ENCODE assay signal across 14 cellular contexts in the genomic region with DNA sequence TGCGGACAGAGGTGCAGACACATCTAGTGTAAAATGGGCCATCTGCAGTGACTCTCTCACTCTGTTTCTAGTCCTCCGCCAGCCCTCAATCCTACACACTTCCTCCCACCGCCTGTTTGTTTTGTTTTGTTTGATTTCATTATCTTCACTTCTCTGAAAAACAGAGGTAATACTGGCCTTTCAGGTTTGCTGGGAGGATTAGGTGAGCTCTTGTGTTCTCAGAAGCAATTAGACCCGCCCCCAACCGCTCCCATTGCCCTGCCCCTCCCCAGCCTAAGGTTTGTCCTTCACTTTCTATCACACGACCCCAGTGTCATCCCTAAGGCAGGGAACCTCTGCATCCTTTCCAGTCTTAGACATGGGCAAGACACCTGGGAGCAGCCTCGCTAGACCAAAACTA. TPM values are rescaled to one million over a fixed set of nuclear protein-coding genes. Genes with fewer than 3 reads are reported as not detected.
DNase-seq lines count a peak whose midpoint lies in the region; ATAC-seq and TF ChIP-seq lines count a peak whose summit lies in the region.
"Had no signal": no experiment of that assay in that cellular context is flagged by ENCODE, and none has a peak within 500 bp of the region (broad histone marks: within the 10 kb centered on the region; RNA-seq: fewer than 3 reads in every experiment).

No MANE protein-coding gene starts in this region.

- peaks cover 7% of the 10 kb centered on the region for H3K9me3 Mint-ChIP-seq in WTC11

- peaks cover 21% of the 10 kb centered on the region for H3K4me1 Mint-ChIP-seq in WTC11

- H3K27ac Mint-ChIP-seq in WTC11 = no peak overlapping the region

- no peaks in the 10 kb centered on the region; the same call in 1 of the 2 replicates for H3K27me3 Mint-ChIP-seq in WTC11 (ENCODE audit: low read depth)

- no peak for TF ChIP-seq POLR2A in GM18505 (IDR thresholded peaks at IDR 0.05; ENCODE audit: borderline replicate concordance, extremely low read depth, insufficient read depth, insufficient read length)

- no peak overlapping the region for H3K4me3 ChIP-seq in BLaER1 treated with 17β-estradiol and CSF1 and Interleukin-3, amounts not matched to agents 10 nM and 100 nM
- H3K4me3 ChIP-seq in HUES48 (ENCODE audit: low read depth, low read length) = no peak overlapping the region
- no peak overlapping the region for H3K4me3 ChIP-seq in mucosa of stomach (ENCODE audit: low read length)
- H3K4me3 ChIP-seq: dorsolateral prefrontal cortex had no signal

- H3K9ac ChIP-seq in BLaER1 treated with 17β-estradiol and CSF1 and Interleukin-3, amounts not matched to agents 10 nM and 100 nM = peak overlapping the region in 1 of 11 experiments; percentile 60; a peak in 1 of 22 replicates
- H3K9ac ChIP-seq in HUES48 (ENCODE audit: low read depth, low read length) (no peak overlapping the region), mucosa of stomach (ENCODE audit: low read length) (peak overlapping the region; percentile 56)

- DNase-seq in WTC11 (ENCODE audit: low spot score) = no peak
- DNase-seq in DMS 273 treated with DMSO at 0.1 percent for 48 hours (lab: John Stamatoyannopoulos, UW) = no peak
- DNase-seq in activated naive CD4-positive, alpha-beta T cell (lab: John Stamatoyannopoulos, UW) = no peak
- no peak for DNase-seq in NCI-H2081 treated with DMSO at 0.1 percent for 48 hours (lab: John Stamatoyannopoulos, UW)
- DNase-seq: dorsolateral prefrontal cortex; GF-D8; NCI-H526 treated with DMSO at 0.1 percent for 48 hours; stimulated activated CD4-positive, alpha-beta T cell treated with anti-CD3 and anti-CD28 coated beads, Interleukin-12 subunit alpha, Interleukin-12 subunit beta, amount 100 ng/mL, for 4 hours had no signal

- ATAC-seq in WTC11 = peak; percentile 80
- ATAC-seq in GM18505 (IDR thresholded peaks at IDR 0.05; ENCODE audit: unreplicated experiment) = no peak

- H3K4me3 Mint-ChIP-seq in WTC11 = no peak overlapping the region

- CTCF ChIA-PET in WTC11 (lab: Charles Lee) = interaction anchor here (0.6 to 1.5 kb wide), 4 partner anchors 32 to 610 kb away, joined by 3 to 6 read pairs (median 4); a partner anchor contains a TSS

- H3K27me3 ChIP-seq in BLaER1 treated with 17β-estradiol and CSF1 and Interleukin-3, amounts not matched to agents 10 nM and 100 nM = no peaks in the 10 kb centered on the region
- H3K27me3 ChIP-seq in HUES48 (ENCODE audit: control insufficient read depth, insufficient read depth, low read length) = no peaks in the 10 kb centered on the region
- H3K27me3 ChIP-seq in mucosa of stomach (ENCODE audit: control insufficient read depth, insufficient read depth, low read length) = no peaks in the 10 kb centered on the region
- H3K27me3 ChIP-seq: dorsolateral prefrontal cortex had no signal

- peak overlapping the region in 5 of 11 experiments; percentile 47 to 75 (median 72); a peak in 7 of 22 replicates for H3K27ac ChIP-seq in BLaER1 treated with 17β-estradiol and CSF1 and Interleukin-3, amounts not matched to agents 10 nM and 100 nM
- peak overlapping the region; percentile 64 for H3K27ac ChIP-seq in HUES48 (ENCODE audit: low read depth, low read length)
- H3K27ac ChIP-seq: dorsolateral prefrontal cortex had no signal

- peaks cover 4% of the 10 kb centered on the region; the same call in 1 of the 2 replicates for H3K36me3 Mint-ChIP-seq in WTC11

- peaks cover 0 to 6% (median 0%) of the 10 kb centered on the region in 11 experiments; a peak in 1 of 22 replicates for H3K9me3 ChIP-seq in BLaER1 treated with 17β-estradiol and CSF1 and Interleukin-3, amounts not matched to agents 10 nM and 100 nM (replicated peaks in 1 of 11)
- H3K9me3 ChIP-seq in HUES48 (ENCODE audit: control insufficient read depth, insufficient read depth, low read length) (no peaks in the 10 kb centered on the region), mucosa of stomach (ENCODE audit: control insufficient read depth, low read length) (no peaks in the 10 kb centered on the region)

- TF ChIP-seq CTCF in WTC11 (IDR thresholded peaks at IDR 0.05) = no peak

- POLR2A ChIA-PET in WTC11 (lab: Charles Lee) = no interaction called here

- H3K4me1 ChIP-seq in BLaER1 treated with 17β-estradiol and CSF1 and Interleukin-3, amounts not matched to agents 10 nM and 100 nM = peaks cover 22 to 56% (median 44%) of the 10 kb centered on the region in 10 experiments
- H3K4me1 ChIP-seq in HUES48 (ENCODE audit: control insufficient read depth, insufficient read depth, low read length) (peaks cover 13% of the 10 kb centered on the region), mucosa of stomach (ENCODE audit: control insufficient read depth, insufficient read depth, low read length) (peaks cover 43% of the 10 kb centered on the region)

- peak overlapping the region; percentile 8 to 94 (median 77); a peak in 20 of 22 replicates for H3K4me2 ChIP-seq in BLaER1 treated with 17β-estradiol and CSF1 and Interleukin-3, amounts not matched to agents 10 nM and 100 nM

- no peaks in the 10 kb centered on the region for H4K20me1 ChIP-seq in BLaER1 treated with 17β-estradiol and CSF1 and Interleukin-3, amounts not matched to agents 10 nM and 100 nM

- no peaks in the 10 kb centered on the region for H3K36me3 ChIP-seq in BLaER1 treated with 17β-estradiol and CSF1 and Interleukin-3, amounts not matched to agents 10 nM and 100 nM
- no peaks in the 10 kb centered on the region for H3K36me3 ChIP-seq in HUES48 (ENCODE audit: control insufficient read depth, insufficient read depth, low read length)
- H3K36me3 ChIP-seq in mucosa of stomach (ENCODE audit: control insufficient read depth, insufficient read depth, low read length) = no peaks in the 10 kb centered on the region

TF ChIP-seq in WTC11, 78 proteins besides CTCF, POLR2A, EP300 and RAD21 (continues in another document):
- TF ChIP-seq TP53 (CRISPR knock-in tag; IDR thresholded peaks at IDR 0.05) = no peak
- no peak for TF ChIP-seq NFYB (CRISPR knock-in tag; conservative IDR thresholded peaks at IDR 0.05; ENCODE audit: low read depth)
- no peak for TF ChIP-seq JUN (CRISPR knock-in tag; IDR thresholded peaks at IDR 0.05)
- TF ChIP-seq, protein P1, sequence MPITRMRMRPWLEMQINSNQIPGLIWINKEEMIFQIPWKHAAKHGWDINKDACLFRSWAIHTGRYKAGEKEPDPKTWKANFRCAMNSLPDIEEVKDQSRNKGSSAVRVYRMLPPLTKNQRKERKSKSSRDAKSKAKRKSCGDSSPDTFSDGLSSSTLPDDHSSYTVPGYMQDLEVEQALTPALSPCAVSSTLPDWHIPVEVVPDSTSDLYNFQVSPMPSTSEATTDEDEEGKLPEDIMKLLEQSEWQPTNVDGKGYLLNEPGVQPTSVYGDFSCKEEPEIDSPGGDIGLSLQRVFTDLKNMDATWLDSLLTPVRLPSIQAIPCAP (CRISPR knock-in tag; IDR thresholded peaks at IDR 0.05) = no peak
- TF ChIP-seq NR1H2 (CRISPR knock-in tag; IDR thresholded peaks at IDR 0.05) = no peak
- no peak for TF ChIP-seq FOXK1 (CRISPR knock-in tag; IDR thresholded peaks at IDR 0.05)
- TF ChIP-seq, protein P2, sequence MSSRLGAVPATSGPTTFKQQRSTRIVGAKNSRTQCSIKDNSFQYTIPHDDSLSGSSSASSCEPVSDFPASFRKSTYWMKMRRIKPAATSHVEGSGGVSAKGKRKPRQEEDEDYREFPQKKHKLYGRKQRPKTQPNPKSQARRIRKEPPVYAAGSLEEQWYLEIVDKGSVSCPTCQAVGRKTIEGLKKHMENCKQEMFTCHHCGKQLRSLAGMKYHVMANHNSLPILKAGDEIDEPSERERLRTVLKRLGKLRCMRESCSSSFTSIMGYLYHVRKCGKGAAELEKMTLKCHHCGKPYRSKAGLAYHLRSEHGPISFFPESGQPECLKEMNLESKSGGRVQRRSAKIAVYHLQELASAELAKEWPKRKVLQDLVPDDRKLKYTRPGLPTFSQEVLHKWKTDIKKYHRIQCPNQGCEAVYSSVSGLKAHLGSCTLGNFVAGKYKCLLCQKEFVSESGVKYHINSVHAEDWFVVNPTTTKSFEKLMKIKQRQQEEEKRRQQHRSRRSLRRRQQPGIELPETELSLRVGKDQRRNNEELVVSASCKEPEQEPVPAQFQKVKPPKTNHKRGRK (CRISPR knock-in tag; IDR thresholded peaks at IDR 0.05; ENCODE audit: borderline replicate concordance) = no peak
- no peak for TF ChIP-seq IRF2 (CRISPR knock-in tag; IDR thresholded peaks at IDR 0.05; ENCODE audit: borderline replicate concordance, low read depth)
- TF ChIP-seq, protein P3, sequence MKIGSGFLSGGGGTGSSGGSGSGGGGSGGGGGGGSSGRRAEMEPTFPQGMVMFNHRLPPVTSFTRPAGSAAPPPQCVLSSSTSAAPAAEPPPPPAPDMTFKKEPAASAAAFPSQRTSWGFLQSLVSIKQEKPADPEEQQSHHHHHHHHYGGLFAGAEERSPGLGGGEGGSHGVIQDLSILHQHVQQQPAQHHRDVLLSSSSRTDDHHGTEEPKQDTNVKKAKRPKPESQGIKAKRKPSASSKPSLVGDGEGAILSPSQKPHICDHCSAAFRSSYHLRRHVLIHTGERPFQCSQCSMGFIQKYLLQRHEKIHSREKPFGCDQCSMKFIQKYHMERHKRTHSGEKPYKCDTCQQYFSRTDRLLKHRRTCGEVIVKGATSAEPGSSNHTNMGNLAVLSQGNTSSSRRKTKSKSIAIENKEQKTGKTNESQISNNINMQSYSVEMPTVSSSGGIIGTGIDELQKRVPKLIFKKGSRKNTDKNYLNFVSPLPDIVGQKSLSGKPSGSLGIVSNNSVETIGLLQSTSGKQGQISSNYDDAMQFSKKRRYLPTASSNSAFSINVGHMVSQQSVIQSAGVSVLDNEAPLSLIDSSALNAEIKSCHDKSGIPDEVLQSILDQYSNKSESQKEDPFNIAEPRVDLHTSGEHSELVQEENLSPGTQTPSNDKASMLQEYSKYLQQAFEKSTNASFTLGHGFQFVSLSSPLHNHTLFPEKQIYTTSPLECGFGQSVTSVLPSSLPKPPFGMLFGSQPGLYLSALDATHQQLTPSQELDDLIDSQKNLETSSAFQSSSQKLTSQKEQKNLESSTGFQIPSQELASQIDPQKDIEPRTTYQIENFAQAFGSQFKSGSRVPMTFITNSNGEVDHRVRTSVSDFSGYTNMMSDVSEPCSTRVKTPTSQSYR (CRISPR knock-in tag; IDR thresholded peaks at IDR 0.05) = no peak
- TF ChIP-seq, protein P4, sequence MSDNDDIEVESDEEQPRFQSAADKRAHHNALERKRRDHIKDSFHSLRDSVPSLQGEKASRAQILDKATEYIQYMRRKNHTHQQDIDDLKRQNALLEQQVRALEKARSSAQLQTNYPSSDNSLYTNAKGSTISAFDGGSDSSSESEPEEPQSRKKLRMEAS (CRISPR knock-in tag; IDR thresholded peaks at IDR 0.05) = no peak
- TF ChIP-seq, protein P5, sequence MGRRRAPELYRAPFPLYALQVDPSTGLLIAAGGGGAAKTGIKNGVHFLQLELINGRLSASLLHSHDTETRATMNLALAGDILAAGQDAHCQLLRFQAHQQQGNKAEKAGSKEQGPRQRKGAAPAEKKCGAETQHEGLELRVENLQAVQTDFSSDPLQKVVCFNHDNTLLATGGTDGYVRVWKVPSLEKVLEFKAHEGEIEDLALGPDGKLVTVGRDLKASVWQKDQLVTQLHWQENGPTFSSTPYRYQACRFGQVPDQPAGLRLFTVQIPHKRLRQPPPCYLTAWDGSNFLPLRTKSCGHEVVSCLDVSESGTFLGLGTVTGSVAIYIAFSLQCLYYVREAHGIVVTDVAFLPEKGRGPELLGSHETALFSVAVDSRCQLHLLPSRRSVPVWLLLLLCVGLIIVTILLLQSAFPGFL (CRISPR knock-in tag; IDR thresholded peaks at IDR 0.05; ENCODE audit: borderline replicate concordance) = no peak
- no peak for TF ChIP-seq SP1 (CRISPR knock-in tag; conservative IDR thresholded peaks at IDR 0.05)

RNA-seq across cellular contexts. Expression of a gene that starts 43.2 kb away (rescaled TPM):
- 0.50 to 1.2 TPM (median 0.80 TPM) in 3 replicates for total RNA-seq in WTC11 (2021)
- total RNA-seq: LHCN-M2, SK-MEL-5 had no signal
